In the genomic region with DNA sequence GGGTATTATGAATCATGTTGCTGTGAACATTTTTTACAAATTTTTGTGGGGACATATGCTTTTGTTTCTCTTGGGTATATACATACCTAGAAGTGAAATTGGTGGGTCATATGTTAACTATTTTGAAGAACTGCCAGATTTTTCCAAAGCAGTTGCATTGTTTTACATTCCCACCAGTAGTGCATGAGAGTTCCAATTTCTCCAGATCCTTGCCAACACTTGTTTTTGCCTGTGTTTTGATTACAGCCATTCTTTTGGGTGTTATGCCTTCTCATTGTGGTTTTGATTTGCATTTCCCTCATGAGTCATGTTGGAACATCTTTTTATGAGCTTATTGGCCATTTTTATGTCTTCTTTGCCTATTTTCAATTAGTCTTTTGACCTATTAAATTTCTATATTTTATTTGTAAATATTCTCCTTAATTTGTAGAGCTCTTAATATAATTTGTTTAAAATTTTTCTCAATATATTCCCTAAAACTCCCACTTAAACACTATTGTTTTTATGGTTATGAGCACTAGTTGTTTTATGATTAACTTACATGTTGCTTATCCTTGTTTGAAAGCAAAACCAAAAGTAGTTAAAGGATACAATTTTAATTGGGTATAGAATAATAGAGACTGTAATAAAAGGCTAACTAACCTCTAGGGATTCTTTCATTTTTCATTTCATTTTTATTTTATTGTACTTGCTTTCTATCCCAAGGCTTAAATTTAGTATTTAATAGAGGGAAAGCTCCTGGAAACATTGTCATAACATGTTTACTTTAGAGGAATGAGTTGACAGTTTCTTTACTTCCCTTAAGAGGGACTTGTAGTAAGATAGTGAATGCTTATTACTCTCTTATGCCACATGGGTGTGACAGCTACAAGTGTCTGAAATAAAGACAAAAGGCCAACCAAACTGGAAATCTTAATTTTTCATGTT, we compare ENCODE assay signal across 8 cellular contexts. TPM values are rescaled to one million over a fixed set of nuclear protein-coding genes. Genes with fewer than 3 reads are reported as not detected.
A peak's percentile ranks its signal among the peaks of the same experiment; 100 is the strongest.
DNase-seq lines count a peak whose midpoint lies in the region; ATAC-seq and TF ChIP-seq lines count a peak whose summit lies in the region.

No MANE protein-coding gene starts in this region.

- in situ Hi-C loops in astrocyte of the cerebellum (cut with HindIII; ENCODE audit: low sequenced_read_pairs), result loop anchor here (25.0 kb wide), 1 partner anchor 782 kb away; a partner anchor contains a TSS

- TF ChIP-seq CTCF in MM.1S (IDR thresholded peaks at IDR 0.05; ENCODE audit: low read length) (no peak), astrocyte of the cerebellum (IDR thresholded peaks at IDR 0.05; ENCODE audit: low read depth, low read length, missing control alignments) (peak; percentile 10)

- no peaks in the 10 kb centered on the region for H4K20me1 ChIP-seq in MM.1S (ENCODE audit: insufficient read depth, low read length)

- no peak overlapping the region for H2AFZ ChIP-seq in MM.1S (ENCODE audit: low read length)

- intact Hi-C loops in naive thymus-derived CD4-positive, alpha-beta T cell (cut with micrococcal nuclease), result loop anchor here (5.0 to 10.0 kb wide), 5 partner anchors 38 to 1065 kb away; a partner anchor contains a TSS

- peak overlapping the region in 7 of 8 donors; percentile 26 to 75 (median 64) for H3K27ac Mint-ChIP-seq in CD8-positive, alpha-beta memory T cell
- peak overlapping the region in 6 of 9 donors; percentile 28 to 86 (median 52) for H3K27ac Mint-ChIP-seq in naive thymus-derived CD4-positive, alpha-beta T cell

- H3K36me3 Mint-ChIP-seq in CD8-positive, alpha-beta memory T cell, result peaks cover 3 to 39% (median 9%) of the 10 kb centered on the region in 3 donors
- H3K36me3 Mint-ChIP-seq in naive thymus-derived CD4-positive, alpha-beta T cell, result peaks cover 3 to 19% (median 10%) of the 10 kb centered on the region in 5 donors

- H3K9me3 Mint-ChIP-seq in CD8-positive, alpha-beta memory T cell, result no peaks in the 10 kb centered on the region
- peaks cover 0 to 2% (median 0%) of the 10 kb centered on the region in 11 donors for H3K9me3 Mint-ChIP-seq in naive thymus-derived CD4-positive, alpha-beta T cell

- no peak overlapping the region for H3K27ac ChIP-seq in CD8-positive, alpha-beta memory T cell (ENCODE audit: low read depth, low read length)
- peak overlapping the region; percentile 39; the same call in 1 of the 2 replicates for H3K27ac ChIP-seq in MM.1S (ENCODE audit: low read length)
- H3K27ac ChIP-seq in naive thymus-derived CD4-positive, alpha-beta T cell (ENCODE audit: low read depth, low read length), result no peak overlapping the region

- H3K9me3 ChIP-seq in CD8-positive, alpha-beta memory T cell (ENCODE audit: low read length), result no peaks in the 10 kb centered on the region
- no peaks in the 10 kb centered on the region for H3K9me3 ChIP-seq in MM.1S (replicated peaks; ENCODE audit: insufficient read depth, low read length)
- H3K9me3 ChIP-seq in naive thymus-derived CD4-positive, alpha-beta T cell (ENCODE audit: control insufficient read depth in 2 of 3, low read length in 3 of 3), result no peaks in the 10 kb centered on the region

- CTCF ChIA-PET in CD8-positive, alpha-beta memory T cell (lab: Charles Lee), result interaction anchor here (1.3 kb wide), 1 partner anchor 22 kb away, joined by 6 read pairs; no protein-coding TSS in a partner anchor
- CTCF ChIA-PET in naive thymus-derived CD4-positive, alpha-beta T cell (lab: Charles Lee), result interaction anchor here (0.5 to 0.9 kb wide), 2 partner anchors 22 to 225 kb away, joined by 3 to 4 read pairs; no protein-coding TSS in a partner anchor

- no peaks in the 10 kb centered on the region for H3K27me3 ChIP-seq in CD8-positive, alpha-beta memory T cell (ENCODE audit: insufficient read depth, low read length, poor library complexity, severe bottlenecking)
- no peaks in the 10 kb centered on the region for H3K27me3 ChIP-seq in MM.1S (replicated peaks; ENCODE audit: insufficient read depth, low read length)
- peaks cover 0 to 3% of the 10 kb centered on the region in 2 donors for H3K27me3 ChIP-seq in naive thymus-derived CD4-positive, alpha-beta T cell (ENCODE audit: control insufficient read depth in 2 of 2, insufficient read depth in 2 of 2, low read length in 2 of 2)

- no peak overlapping the region for H3K9ac ChIP-seq in MM.1S (ENCODE audit: low read length)

- no peak overlapping the region for H3K4me3 ChIP-seq in CD8-positive, alpha-beta memory T cell (ENCODE audit: low read length)
- H3K4me3 ChIP-seq in MM.1S (ENCODE audit: low read length), result peak overlapping the region; percentile 16; the same call in 1 of the 2 replicates
- H3K4me3 ChIP-seq in astrocyte of the cerebellum (ENCODE audit: low read depth, low read length), result no peak overlapping the region
- no peak overlapping the region for H3K4me3 ChIP-seq in naive thymus-derived CD4-positive, alpha-beta T cell (ENCODE audit: low read length)

- no peaks in the 10 kb centered on the region for H3K9me2 ChIP-seq in MM.1S (replicated peaks; ENCODE audit: insufficient read depth, low read length)

- peak overlapping the region; percentile 42; the same call in 1 of the 2 replicates for H3K4me2 ChIP-seq in MM.1S (ENCODE audit: low read depth, low read length)

- POLR2A ChIA-PET in CD8-positive, alpha-beta memory T cell (lab: Charles Lee), result interaction anchor here (0.6 to 0.8 kb wide), 2 partner anchors 123 to 202 kb away, joined by 3 read pairs; no protein-coding TSS in a partner anchor
- POLR2A ChIA-PET in naive thymus-derived CD4-positive, alpha-beta T cell (lab: Charles Lee), result interaction anchor here (0.5 to 1.0 kb wide), 2 partner anchors 18 to 94 kb away, joined by 3 to 4 read pairs; no protein-coding TSS in a partner anchor

- H3K4me1 ChIP-seq in CD8-positive, alpha-beta memory T cell (ENCODE audit: insufficient read depth, low read length), result peaks cover 47% of the 10 kb centered on the region
- peaks cover 6% of the 10 kb centered on the region for H3K4me1 ChIP-seq in MM.1S (ENCODE audit: low read length)
- peaks cover 32 to 33% of the 10 kb centered on the region in 2 donors for H3K4me1 ChIP-seq in naive thymus-derived CD4-positive, alpha-beta T cell (ENCODE audit: control insufficient read depth in 2 of 2, insufficient read depth in 2 of 2, low read length in 2 of 2)

- H3K27me3 Mint-ChIP-seq in CD8-positive, alpha-beta memory T cell, result no peaks in the 10 kb centered on the region
- H3K27me3 Mint-ChIP-seq in naive thymus-derived CD4-positive, alpha-beta T cell, result no peaks in the 10 kb centered on the region

- H3K4me3 Mint-ChIP-seq in CD8-positive, alpha-beta memory T cell, result peak overlapping the region in 3 of 7 donors; percentile 37 to 74 (median 49)
- H3K4me3 Mint-ChIP-seq in naive thymus-derived CD4-positive, alpha-beta T cell, result peak overlapping the region in 6 of 10 donors; percentile 16 to 64 (median 34)

- H3K79me2 ChIP-seq in MM.1S (ENCODE audit: low read length), result peaks cover 99% of the 10 kb centered on the region

- no peak for DNase-seq in CD8-positive, alpha-beta memory T cell
- DNase-seq in MM.1S (peak; percentile 26), astrocyte of the cerebellum (ENCODE audit: low read depth) (peak; percentile 96), NCI-H69 (lab: John Stamatoyannopoulos, UW) (no peak), epidermal melanocyte (ENCODE audit: insufficient read length, low spot score) (no peak), NCI-H146 treated with DMSO at 0.1 percent for 48 hours (lab: John Stamatoyannopoulos, UW; ENCODE audit: unreplicated experiment) (no peak)
- no peak for DNase-seq in naive thymus-derived CD4-positive, alpha-beta T cell

- peaks cover 5% of the 10 kb centered on the region for H3K36me3 ChIP-seq in CD8-positive, alpha-beta memory T cell (ENCODE audit: insufficient read depth, low read length)
- no peaks in the 10 kb centered on the region; the same call in 1 of the 2 replicates for H3K36me3 ChIP-seq in MM.1S (replicated peaks; ENCODE audit: insufficient read depth, low read length)
- H3K36me3 ChIP-seq in naive thymus-derived CD4-positive, alpha-beta T cell (ENCODE audit: control insufficient read depth in 2 of 3, insufficient read depth in 3 of 3, low read length in 3 of 3), result peaks cover 0 to 10% (median 0%) of the 10 kb centered on the region in 3 experiments

- peaks cover 56 to 81% (median 77%) of the 10 kb centered on the region in 3 donors for H3K4me1 Mint-ChIP-seq in CD8-positive, alpha-beta memory T cell
- peaks cover 33 to 81% (median 64%) of the 10 kb centered on the region in 7 donors for H3K4me1 Mint-ChIP-seq in naive thymus-derived CD4-positive, alpha-beta T cell

- ATAC-seq in naive thymus-derived CD4-positive, alpha-beta T cell, result peak; percentile 69
- no peak for ATAC-seq in GM21576 (IDR thresholded peaks at IDR 0.05; ENCODE audit: unreplicated experiment)

- H3F3A ChIP-seq in MM.1S (ENCODE audit: insufficient read depth, low read length), result peaks cover 26% of the 10 kb centered on the region

RNA-seq across cellular contexts. Expression of a gene that starts 5.5 kb away (rescaled TPM):
- total RNA-seq in CD8-positive, alpha-beta memory T cell, result 10 to 100 TPM; 26.2 to 27.0 TPM
- polyA plus RNA-seq in CD8-positive, alpha-beta memory T cell, result 13.6 TPM
- 10 to 100 TPM; 35.6 to 45.5 (median 38.9) TPM for total RNA-seq in naive thymus-derived CD4-positive, alpha-beta T cell
- polyA plus RNA-seq in naive thymus-derived CD4-positive, alpha-beta T cell, result 10 to 100 TPM; 10.1 to 12.3 TPM

Comparison
In these comparisons a context has a peak if more than half of its experiments do, and no peak if none do; other contexts are left out.
1. DNase-seq: peak in MM.1S (single experiment) and astrocyte of the cerebellum (single experiment); none in CD8-positive, alpha-beta memory T cell (0 of 5), naive thymus-derived CD4-positive, alpha-beta T cell (0 of 9), NCI-H69 (single experiment), epidermal melanocyte (single experiment) and NCI-H146 treated with DMSO at 0.1 percent for 48 hours (single experiment).